8 cellular contexts compared by ENCODE assay signal in the genomic region with DNA sequence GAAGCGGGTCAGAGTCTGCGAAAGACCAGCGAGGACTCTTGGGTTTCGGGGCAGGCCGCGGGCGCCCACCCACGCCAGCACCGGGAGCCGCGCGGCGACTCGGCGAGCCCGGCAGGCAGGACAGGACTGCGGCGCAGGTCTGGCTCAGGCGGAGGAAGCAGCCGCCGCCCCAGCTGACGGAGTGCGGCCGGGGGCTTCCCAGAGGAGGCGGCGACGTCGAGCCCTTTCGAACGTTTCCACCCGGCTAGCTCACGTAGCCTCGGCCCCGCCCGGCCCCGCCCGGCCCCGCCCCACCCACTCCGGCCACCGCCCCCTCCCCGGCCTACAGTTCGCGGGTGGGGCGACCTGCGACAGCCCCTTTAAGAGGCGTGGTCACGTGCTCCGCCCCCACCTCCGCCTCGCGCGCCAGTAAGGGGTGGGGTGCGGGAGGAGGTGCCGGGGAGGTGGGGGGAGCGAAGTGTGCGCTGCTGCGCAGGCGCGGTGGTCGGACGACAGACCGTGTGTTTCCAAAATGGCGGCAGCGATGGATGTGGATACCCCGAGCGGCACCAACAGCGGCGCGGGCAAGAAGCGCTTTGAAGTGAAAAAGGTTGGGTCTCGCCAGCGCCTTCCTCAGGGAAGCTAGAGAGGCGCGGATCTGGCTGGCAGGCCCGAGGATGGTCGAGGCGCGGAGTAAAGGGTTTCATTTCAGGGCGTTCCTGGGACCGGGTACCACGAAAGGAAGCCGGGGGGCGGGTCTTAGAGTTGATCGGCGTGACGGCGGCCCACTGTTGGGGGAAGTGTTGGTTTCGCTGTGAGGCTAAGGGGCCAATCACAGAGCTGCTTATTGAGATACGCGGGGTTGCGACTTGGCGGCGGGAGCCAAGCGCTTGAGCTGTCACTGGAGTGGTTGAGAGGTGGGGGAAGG. TPM values are rescaled to one million over a fixed set of nuclear protein-coding genes. Genes with fewer than 3 reads are reported as not detected.
DNase-seq lines count a peak whose midpoint lies in the region; ATAC-seq and TF ChIP-seq lines count a peak whose summit lies in the region.

A gene (plus strand): TSS at position 491 of the 907 bp plus-strand sequence. CDS start 21 bp downstream, at position 512.

- DNase-seq in BE2C (peak; percentile 99), NCI-H526 treated with DMSO at 0.1 percent for 48 hours (lab: John Stamatoyannopoulos, UW) (peak; percentile 83), cortex of kidney (lab: John Stamatoyannopoulos, UW) (peak; percentile 86), left colon (peak; percentile 99)
- peak; percentile 99 for DNase-seq in activated CD4-positive, alpha-beta T cell treated with anti-CD3 and anti-CD28 coated beads, Interleukin-2, amount 10 ng/mL, durations not matched to agents 7 days and 5 days
- peak; percentile 99 for DNase-seq in stimulated activated CD4-positive, alpha-beta T cell treated with anti-CD3 and anti-CD28 coated beads, Interleukin-1b, Interleukin-23, amount 100 ng/mL, for 48 hours

- no peaks in the 10 kb centered on the region for H3K9me3 Mint-ChIP-seq in activated CD4-positive, alpha-beta T cell treated with anti-CD3 and anti-CD28 coated beads, Interleukin-2, amount 10 ng/mL, durations not matched to agents 7 days and 5 days

- peaks cover 36% of the 10 kb centered on the region for H3K4me1 Mint-ChIP-seq in activated CD4-positive, alpha-beta T cell treated with anti-CD3 and anti-CD28 coated beads, Interleukin-2, amount 10 ng/mL, durations not matched to agents 7 days and 5 days

- peaks cover 25% of the 10 kb centered on the region for H3K36me3 Mint-ChIP-seq in activated CD4-positive, alpha-beta T cell treated with anti-CD3 and anti-CD28 coated beads, Interleukin-2, amount 10 ng/mL, durations not matched to agents 7 days and 5 days (ENCODE audit: low read depth)

- peaks cover 27% of the 10 kb centered on the region for H3K36me3 ChIP-seq in BE2C

- ATAC-seq in GM19324 (IDR thresholded peaks at IDR 0.05; ENCODE audit: low FRiP score, unreplicated experiment): peak; percentile 88
- peak; percentile 57 for ATAC-seq in HG03469 (IDR thresholded peaks at IDR 0.05; ENCODE audit: unreplicated experiment)
- peak; percentile 91 for ATAC-seq in left colon

- POLR2A ChIA-PET in activated CD4-positive, alpha-beta T cell treated with anti-CD3 and anti-CD28 coated beads, Interleukin-2, amount 10 ng/mL, durations not matched to agents 7 days and 5 days (lab: Charles Lee): interaction anchor here (0.5 to 1.6 kb wide), 5 partner anchors 15 to 142 kb away, joined by 3 to 9 read pairs (median 3); no protein-coding TSS in a partner anchor

- H3K4me1 ChIP-seq in BE2C: no peaks in the 10 kb centered on the region

- H3K4me3 ChIP-seq in BE2C (ENCODE audit: low read depth, low read length): peak within 1 kb of the TSS; percentile 93

- CTCF ChIA-PET in activated CD4-positive, alpha-beta T cell treated with anti-CD3 and anti-CD28 coated beads, Interleukin-2, amount 10 ng/mL, durations not matched to agents 7 days and 5 days (lab: Charles Lee): interaction anchor here (0.5 to 1.9 kb wide), 8 partner anchors 9 to 497 kb away, joined by 3 to 4 read pairs (median 4); no protein-coding TSS in a partner anchor

- no peaks in the 10 kb centered on the region for H3K27me3 Mint-ChIP-seq in activated CD4-positive, alpha-beta T cell treated with anti-CD3 and anti-CD28 coated beads, Interleukin-2, amount 10 ng/mL, durations not matched to agents 7 days and 5 days

- intact Hi-C loops in left colon (cut with DNase I, micrococcal nuclease): loop anchor here (5.0 to 10.0 kb wide), 2 partner anchors 141 to 144 kb away; a partner anchor contains a TSS

- H3K4me3 Mint-ChIP-seq in activated CD4-positive, alpha-beta T cell treated with anti-CD3 and anti-CD28 coated beads, Interleukin-2, amount 10 ng/mL, durations not matched to agents 7 days and 5 days: peak within 1 kb of the TSS; percentile 96

- peak within 1 kb of the TSS; percentile 100 for H3K27ac Mint-ChIP-seq in activated CD4-positive, alpha-beta T cell treated with anti-CD3 and anti-CD28 coated beads, Interleukin-2, amount 10 ng/mL, durations not matched to agents 7 days and 5 days

- H3K27me3 ChIP-seq in BE2C: no peaks in the 10 kb centered on the region

- no peaks in the 10 kb centered on the region for H3K9me3 ChIP-seq in BE2C

- TF ChIP-seq CTCF in BE2C (IDR thresholded peaks at IDR 0.05; ENCODE audit: low read depth, low read length): no peak

RNA-seq across cellular contexts. Expression of the gene that starts here (rescaled TPM):
- polyA plus RNA-seq in BE2C (2012; ENCODE audit: insufficient read depth, insufficient read length, low read depth): 119 TPM
- total RNA-seq in activated CD4-positive, alpha-beta T cell treated with anti-CD3 and anti-CD28 coated beads, Interleukin-2, amount 10 ng/mL, durations not matched to agents 7 days and 5 days: 10 to 100 TPM; 71.5 to 81.1 TPM
- total RNA-seq in left colon: 10 to 100 TPM; 34.8 to 39.0 TPM

Comparison
In these comparisons a context has a peak if more than half of its experiments do, and no peak if none do; other contexts are left out.
1. Peak in every context shown above with its lines: DNase-seq, ATAC-seq and H3K4me3 ChIP-seq.